In genomic region chr2:74548919-74549684, GRCh38 we compare ENCODE assay signal across 8 cellular contexts. TPM values are rescaled to one million over a fixed set of nuclear protein-coding genes. Genes with fewer than 3 reads are reported as not detected.
A peak's percentile ranks its signal among the peaks of the same experiment; 100 is the strongest.
DNase-seq lines count a peak whose midpoint lies in the region; ATAC-seq, FAIRE-seq and TF ChIP-seq lines count a peak whose summit lies in the region.

No MANE protein-coding gene starts in this region.

- TF ChIP-seq POLR2A in body of pancreas (IDR thresholded peaks at IDR 0.05): peak in 2 of 3 donors; percentile 30 to 32

- BruUV-seq in Calu3 (replicated peaks; lab: Mats Ljungman, UMichigan): TSS peak; percentile 75

- 0% methylated on average over 6 to 72 of the region's 72 CpGs for WGBS in body of pancreas, 2 donors

- H3K36me3 ChIP-seq in body of pancreas (replicated peaks in 1 of 2; ENCODE audit: insufficient read depth in 1 of 2, low read depth in 2 of 2): no peaks in the 10 kb centered on the region

- H3K27ac ChIP-seq in body of pancreas: peak overlapping the region in 3 of 4 donors; percentile 40 to 62 (median 53)

- H3K4me3 Mint-ChIP-seq in Calu3 (ENCODE audit: low read depth, unreplicated experiment): peak overlapping the region; percentile 70
- peak overlapping the region; percentile 65 for H3K4me3 Mint-ChIP-seq in stimulated activated effector memory CD8-positive, alpha-beta T cell treated with anti-CD3 and anti-CD28 coated beads, Interleukin-12 subunit alpha, Interleukin-12 subunit beta, amount 100 ng/mL, for 72 hours

- H3K4me1 ChIP-seq in body of pancreas: peaks cover 26% of the 10 kb centered on the region

- peak overlapping the region; percentile 24 to 69 for H3K4me3 ChIP-seq in body of pancreas

- CTCF ChIA-PET in Calu3 (lab: Charles Lee): interaction anchor here (0.5 kb wide), 1 partner anchor 702 kb away, joined by 4 read pairs; no protein-coding TSS in a partner anchor

- H3K9me3 ChIP-seq in body of pancreas: no peaks in the 10 kb centered on the region

- no peak for FAIRE-seq in RCC 7860 (lab: Jason Lieb, UNC)

- intact Hi-C loops in Calu3 (cut with micrococcal nuclease; ENCODE audit: unreplicated experiment) (no loop called here), body of pancreas (cut with DNase I) (no loop called here)

- H3K27me3 ChIP-seq in body of pancreas: no peaks in the 10 kb centered on the region

- ATAC-seq in GM21367 (IDR thresholded peaks at IDR 0.05; ENCODE audit: unreplicated experiment): peak; percentile 33
- peak; percentile 85 for ATAC-seq in body of pancreas
- ATAC-seq in stimulated activated effector memory CD8-positive, alpha-beta T cell treated with anti-CD3 and anti-CD28 coated beads, Interleukin-12 subunit alpha, Interleukin-12 subunit beta, amount 100 ng/mL, for 72 hours: peak; percentile 68
- ATAC-seq in HG03469 (IDR thresholded peaks at IDR 0.05; ENCODE audit: unreplicated experiment): no peak

- TF ChIP-seq CTCF in Calu3 (IDR thresholded peaks at IDR 0.05; ENCODE audit: unreplicated experiment) (no peak), body of pancreas (IDR thresholded peaks at IDR 0.05) (peak in 1 of 7 experiments; percentile 13)

- DNase-seq in Calu3 (peak; percentile 76), NCI-H748 (lab: John Stamatoyannopoulos, UW; ENCODE audit: unreplicated experiment) (peak; percentile 78), body of pancreas (peak; percentile 60 to 72 (median 62)), islet precursor cell (peak; percentile 74), RCC 7860 (ENCODE audit: low spot score) (no peak)
- DNase-seq in stimulated activated effector memory CD8-positive, alpha-beta T cell treated with anti-CD3 and anti-CD28 coated beads, Interleukin-12 subunit alpha, Interleukin-12 subunit beta, amount 100 ng/mL, for 72 hours (ENCODE audit: low spot score in 2 of 2): no peak

- H3K9me3 Mint-ChIP-seq in Calu3 (ENCODE audit: low read depth, unreplicated experiment): no peaks in the 10 kb centered on the region
- no peaks in the 10 kb centered on the region for H3K9me3 Mint-ChIP-seq in stimulated activated effector memory CD8-positive, alpha-beta T cell treated with anti-CD3 and anti-CD28 coated beads, Interleukin-12 subunit alpha, Interleukin-12 subunit beta, amount 100 ng/mL, for 72 hours

- H3K36me3 Mint-ChIP-seq in Calu3 (ENCODE audit: insufficient read depth, unreplicated experiment): peaks cover 18% of the 10 kb centered on the region
- H3K36me3 Mint-ChIP-seq in stimulated activated effector memory CD8-positive, alpha-beta T cell treated with anti-CD3 and anti-CD28 coated beads, Interleukin-12 subunit alpha, Interleukin-12 subunit beta, amount 100 ng/mL, for 72 hours: peaks cover 8% of the 10 kb centered on the region

- H3K4me1 Mint-ChIP-seq in Calu3 (ENCODE audit: low read depth, unreplicated experiment): peaks cover 27% of the 10 kb centered on the region
- H3K4me1 Mint-ChIP-seq in stimulated activated effector memory CD8-positive, alpha-beta T cell treated with anti-CD3 and anti-CD28 coated beads, Interleukin-12 subunit alpha, Interleukin-12 subunit beta, amount 100 ng/mL, for 72 hours: peaks cover 29% of the 10 kb centered on the region

- H3K27ac Mint-ChIP-seq in Calu3 (ENCODE audit: unreplicated experiment): peak overlapping the region; percentile 13
- no peak overlapping the region for H3K27ac Mint-ChIP-seq in stimulated activated effector memory CD8-positive, alpha-beta T cell treated with anti-CD3 and anti-CD28 coated beads, Interleukin-12 subunit alpha, Interleukin-12 subunit beta, amount 100 ng/mL, for 72 hours

- no peaks in the 10 kb centered on the region for H3K27me3 Mint-ChIP-seq in Calu3 (ENCODE audit: unreplicated experiment)

RNA-seq across cellular contexts. Expression of gene LOXL3, which starts 4.6 kb away (rescaled TPM):
- total RNA-seq in Calu3 (2022): 0.93 and 1.2 TPM in 2 replicates
- 1 to 10 TPM in 1 of 2 donors, under 1 TPM in 1; 0.33 to 3.1 TPM for total RNA-seq in body of pancreas

RNA-seq across cellular contexts. Expression of gene DOK1, which starts 5.4 kb away (rescaled TPM):
- total RNA-seq in Calu3 (2022): 2.1 and 2.5 TPM in 2 replicates
- total RNA-seq in body of pancreas: 10 to 100 TPM in 1 of 2 donors, 1 to 10 TPM in 1; 9.2 to 15.3 TPM

RNA-seq across cellular contexts. Expression of gene HTRA2, which starts 19.4 kb away (rescaled TPM):
- 23.4 and 26.3 TPM in 2 replicates for total RNA-seq in Calu3 (2022)
- total RNA-seq in body of pancreas: 10 to 100 TPM; 14.3 to 14.5 TPM

RNA-seq across cellular contexts. Expression of gene AUP1, which starts 19.6 kb away (rescaled TPM):
- total RNA-seq in Calu3 (2022) (145 and 153 TPM in 2 replicates), body of pancreas (100 to 1,000 TPM in 1 of 2 donors, 10 to 100 TPM in 1; 82.5 to 170 TPM)

RNA-seq across cellular contexts. Expression of gene DQX1, which starts 23.1 kb away (rescaled TPM):
- total RNA-seq in Calu3 (2022) (0.14 TPM in 1 of 2 replicates, not detected in the other), body of pancreas (1 to 10 TPM in 1 of 2 donors, not detected in 1; 2.0 TPM)

Comparison
In these comparisons a context has a peak if more than half of its experiments do, and no peak if none do; other contexts are left out.
1. DNase-seq: peak in Calu3 (single experiment), NCI-H748 (single experiment), body of pancreas (4 of 4) and islet precursor cell (single experiment); none in stimulated activated effector memory CD8-positive, alpha-beta T cell treated with anti-CD3 and anti-CD28 coated beads, Interleukin-12 subunit alpha, Interleukin-12 subunit beta, amount 100 ng/mL, for 72 hours (0 of 2) and RCC 7860 (single experiment).